ENCODE assay signal across 11 cellular contexts in the genomic region with DNA sequence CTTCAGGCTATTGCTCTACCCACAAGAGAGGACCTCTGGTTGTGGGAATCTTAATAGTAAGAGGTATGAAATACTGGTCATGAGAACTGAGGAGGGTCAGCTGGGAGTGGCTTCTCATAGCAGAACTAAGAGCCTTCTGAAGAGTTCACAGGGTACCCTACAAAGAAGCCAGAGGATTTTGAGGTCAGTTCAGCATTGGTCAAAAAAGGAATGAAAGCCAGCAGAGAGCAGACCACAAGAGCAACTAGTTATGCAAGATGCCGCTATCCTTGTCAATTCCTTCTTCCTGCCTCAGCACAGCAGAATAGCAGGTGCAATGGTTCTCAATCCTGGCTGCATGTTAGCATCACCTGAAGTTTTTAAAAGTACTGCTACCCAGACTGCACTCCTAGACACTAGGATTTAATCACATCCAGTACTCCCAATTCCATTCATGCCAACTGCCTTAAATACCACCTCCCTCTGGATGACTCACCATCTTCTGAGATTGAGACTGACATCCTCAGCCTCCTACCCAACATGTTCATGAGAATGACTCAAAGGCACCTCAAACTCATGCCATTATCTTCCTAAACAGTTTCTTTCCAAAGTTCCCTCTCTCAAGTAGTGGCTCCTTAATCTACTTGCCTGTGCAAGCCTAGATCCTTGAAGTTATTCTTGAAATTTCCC.
DNase-seq lines count a peak whose midpoint lies in the region; FAIRE-seq and TF ChIP-seq lines count a peak whose summit lies in the region.
"Had no signal": no experiment of that assay in that cellular context is flagged by ENCODE, and none has a peak within 500 bp of the region (broad histone marks: within the 10 kb centered on the region; RNA-seq: fewer than 3 reads in every experiment).

No MANE protein-coding gene starts in this region.

- H3K27ac ChIP-seq in GM23248 (peak overlapping the region; percentile 53; the same call in 1 of the 2 replicates), fibroblast of lung (ENCODE audit: insufficient read depth, low read length) (no peak overlapping the region)
- H3K27ac ChIP-seq: gastroesophageal sphincter, SJSA1 had no signal

- WGBS in GM23248 (ENCODE audit: low coverage in 1 of 2, low lambda C conversion rate in 2 of 2, missing lambda C conversion rate in 2 of 2), 2 experiments = 82 to 95% methylated on average over 1 of the region's 1 CpG

- H3K9me3 ChIP-seq in GM23248 (ENCODE audit: low read depth) (no peaks in the 10 kb centered on the region), fibroblast of lung (ENCODE audit: control insufficient read depth, insufficient read depth, low read depth, low read length) (no peaks in the 10 kb centered on the region)
- H3K9me3 ChIP-seq: SJSA1 had no signal

- H3K4me1 ChIP-seq in GM23248 (ENCODE audit: insufficient read depth) (peaks cover 30% of the 10 kb centered on the region), fibroblast of lung (ENCODE audit: control insufficient read depth, extremely low read depth, insufficient read depth, low read length) (peaks cover 2% of the 10 kb centered on the region)

- H3K9ac ChIP-seq in GM23248 (no peak overlapping the region), fibroblast of lung (ENCODE audit: insufficient read depth, low read length) (no peak overlapping the region)

- H2AFZ ChIP-seq in GM23248 = no peak overlapping the region
- H2AFZ ChIP-seq in fibroblast of lung (ENCODE audit: low read length) = no peak overlapping the region

- H4K20me1 ChIP-seq in GM23248 (ENCODE audit: insufficient read depth) (no peaks in the 10 kb centered on the region), fibroblast of lung (ENCODE audit: control insufficient read depth, extremely low read depth, insufficient read depth, low read length) (no peaks in the 10 kb centered on the region)

- H3K27me3 ChIP-seq in GM23248 (replicated peaks; ENCODE audit: insufficient read depth) (no peaks in the 10 kb centered on the region), fibroblast of lung (ENCODE audit: control insufficient read depth, insufficient read depth, low read length) (no peaks in the 10 kb centered on the region)
- H3K27me3 ChIP-seq: gastroesophageal sphincter, SJSA1 had no signal

- peaks cover 18% of the 10 kb centered on the region for H3F3A ChIP-seq in GM23248 (ENCODE audit: insufficient read depth)

- no peaks in the 10 kb centered on the region for H3K9me2 ChIP-seq in GM23248 (ENCODE audit: insufficient read depth)

- in situ Hi-C loops in GM23248 (cut with MboI) = no loop called here

- peak; percentile 52 for FAIRE-seq in RCC 7860 (lab: Jason Lieb, UNC)

- H3K4me2 ChIP-seq in GM23248 (ENCODE audit: unreplicated experiment) = no peak overlapping the region
- H3K4me2 ChIP-seq in fibroblast of lung (ENCODE audit: extremely low read depth, insufficient read depth, low read length) = no peak overlapping the region

- DNase-seq in GM23248 = peak; percentile 93
- peak; percentile 67 for DNase-seq in RCC 7860 (ENCODE audit: low spot score)
- DNase-seq in fibroblast of lung (ENCODE audit: low read depth in 2 of 2) = peak; percentile 56 to 92
- DNase-seq in retinal pigment epithelial cell (ENCODE audit: low read depth) = peak; percentile 78
- DNase-seq in activated T-cell treated with anti-CD3 and anti-CD28 coated beads, Interleukin-2, amount 50 U/mL, for 48 hours = no peak
- no peak for DNase-seq in GF-D8 (lab: John Stamatoyannopoulos, UW)
- no peak for DNase-seq in activated gamma-delta T cell treated with Interleukin-2 at 50 U/mL for 16 hours
- no peak for DNase-seq in activated CD4-positive, alpha-beta T cell treated with anti-CD3 and anti-CD28 coated beads, Interleukin-2, amount 50 U/mL, for 1 hour
- DNase-seq: aorta had no signal

- H3K36me3 ChIP-seq in GM23248 (ENCODE audit: low read depth) = no peaks in the 10 kb centered on the region
- no peaks in the 10 kb centered on the region for H3K36me3 ChIP-seq in fibroblast of lung (ENCODE audit: control insufficient read depth, insufficient read depth, low read length)
- H3K36me3 ChIP-seq: gastroesophageal sphincter, SJSA1 had no signal

- no peak for TF ChIP-seq CTCF in fibroblast of lung (conservative IDR thresholded peaks at IDR 0.05 in 1 of 2, IDR thresholded peaks at IDR 0.05 in 1 of 2; ENCODE audit: low read depth in 1 of 2, low read length in 2 of 2)
- no peak for TF ChIP-seq CTCF in retinal pigment epithelial cell (conservative IDR thresholded peaks at IDR 0.05; ENCODE audit: low read depth, low read length)

- H3K79me2 ChIP-seq in GM23248 (ENCODE audit: insufficient read depth) (no peaks in the 10 kb centered on the region), fibroblast of lung (ENCODE audit: control insufficient read depth, insufficient read depth, low read length) (no peaks in the 10 kb centered on the region)

- no peak overlapping the region for H3K4me3 ChIP-seq in GM23248
- H3K4me3 ChIP-seq in fibroblast of lung (replicated peaks in 1 of 4; ENCODE audit: control extremely low read depth in 1 of 4, insufficient read depth in 1 of 4, low read depth in 3 of 4, low read length in 4 of 4) = no peak overlapping the region
- H3K4me3 ChIP-seq in retinal pigment epithelial cell (ENCODE audit: low read length) = no peak overlapping the region
- H3K4me3 ChIP-seq: gastroesophageal sphincter, SJSA1 had no signal

Comparison
In these comparisons a context has a peak if more than half of its experiments do, and no peak if none do; other contexts are left out.
1. DNase-seq: peak in GM23248 (single experiment), RCC 7860 (single experiment), fibroblast of lung (2 of 2) and retinal pigment epithelial cell (single experiment); none in activated T-cell treated with anti-CD3 and anti-CD28 coated beads, Interleukin-2, amount 50 U/mL, for 48 hours (0 of 2), GF-D8 (single experiment), activated gamma-delta T cell treated with Interleukin-2 at 50 U/mL for 16 hours (single experiment) and activated CD4-positive, alpha-beta T cell treated with anti-CD3 and anti-CD28 coated beads, Interleukin-2, amount 50 U/mL, for 1 hour (single experiment).